Comparison of ENCODE assay signal across 17 cellular contexts in genomic region chr10:79358811-79359210, GRCh38. TPM values are rescaled to one million over a fixed set of nuclear protein-coding genes. Genes with fewer than 3 reads are reported as not detected.
DNase-seq lines count a peak whose midpoint lies in the region; ATAC-seq and TF ChIP-seq lines count a peak whose summit lies in the region.
"Had no signal": no experiment of that assay in that cellular context is flagged by ENCODE, and none has a peak within 500 bp of the region (broad histone marks: within the 10 kb centered on the region; RNA-seq: fewer than 3 reads in every experiment).

No MANE protein-coding gene starts in this region.

- peak overlapping the region in 1 of 2 donors; percentile 56 for H3K9ac ChIP-seq in mucosa of rectum (ENCODE audit: low read depth in 1 of 2, low read length in 2 of 2)

- H3K27me3 ChIP-seq in Caco-2 (replicated peaks; ENCODE audit: control insufficient read depth, insufficient read depth, low read length) (no peaks in the 10 kb centered on the region), mucosa of rectum (ENCODE audit: control insufficient read depth in 2 of 2, insufficient read depth in 2 of 2, low read length in 2 of 2) (no peaks in the 10 kb centered on the region), A673 (replicated peaks; ENCODE audit: insufficient read depth, low read depth, low read length, poor library complexity) (no peaks in the 10 kb centered on the region)

- H3K36me3 Mint-ChIP-seq in Caco-2 (ENCODE audit: insufficient read depth, unreplicated experiment) = peaks cover 35% of the 10 kb centered on the region

- peak overlapping the region; percentile 61 for H3K27ac Mint-ChIP-seq in Caco-2 (ENCODE audit: unreplicated experiment)
- H3K27ac Mint-ChIP-seq: activated CD4-positive, alpha-beta T cell treated with anti-CD3 and anti-CD28 coated beads for 36 hours; activated T-helper 1 cell treated with anti-CD3 and anti-CD28 coated beads, Interleukin-12 subunit alpha, Interleukin-12 subunit beta, Interleukin-2, Interleukin-4 antibody, amounts not matched to agents 30 ng/mL and 10 ng/mL and 1 ng/mL, durations not matched to agents 14 hours and 24 hours and 36 hours had no signal

- CTCF ChIA-PET in Caco-2 (lab: Charles Lee) (interaction anchor here (0.6 to 2.2 kb wide), 6 partner anchors 11 to 300 kb away, joined by 3 to 10 read pairs (median 4); no protein-coding TSS in a partner anchor), A673 (lab: Charles Lee) (no interaction called here)

- H3K9me3 ChIP-seq in Caco-2 (no peaks in the 10 kb centered on the region), mucosa of rectum (ENCODE audit: control insufficient read depth in 2 of 2, low read length in 2 of 2) (no peaks in the 10 kb centered on the region), A673 (ENCODE audit: low read depth, low read length, poor library complexity, severe bottlenecking) (no peaks in the 10 kb centered on the region)
- H3K9me3 ChIP-seq: prostate gland had no signal

- peaks cover 8% of the 10 kb centered on the region for H3K4me1 Mint-ChIP-seq in Caco-2 (ENCODE audit: low read depth, unreplicated experiment)

- H3K4me1 ChIP-seq in Caco-2 (peaks cover 22% of the 10 kb centered on the region), mucosa of rectum (ENCODE audit: control insufficient read depth in 2 of 2, insufficient read depth in 2 of 2, low read length in 2 of 2) (peaks cover 10 to 11% of the 10 kb centered on the region in 2 donors), A673 (ENCODE audit: insufficient read depth, low read length, poor library complexity, severe bottlenecking) (no peaks in the 10 kb centered on the region)
- H3K4me1 ChIP-seq: prostate gland had no signal

- TF ChIP-seq CTCF in Caco-2 (IDR thresholded peaks at IDR 0.05; ENCODE audit: insufficient read depth in 1 of 2, low read depth in 1 of 2, low read length in 1 of 2, severe bottlenecking in 1 of 2, unreplicated experiment in 1 of 2) (no peak), A673 (conservative IDR thresholded peaks at IDR 0.05; ENCODE audit: low read depth, low read length) (no peak)

- no peaks in the 10 kb centered on the region for H3K9me3 Mint-ChIP-seq in Caco-2 (ENCODE audit: unreplicated experiment)
- H3K9me3 Mint-ChIP-seq: activated T-helper 1 cell treated with anti-CD3 and anti-CD28 coated beads, Interleukin-12 subunit alpha, Interleukin-12 subunit beta, Interleukin-2, Interleukin-4 antibody, amounts not matched to agents 30 ng/mL and 10 ng/mL and 1 ng/mL, durations not matched to agents 14 hours and 24 hours and 36 hours had no signal

- H3K27ac ChIP-seq in mucosa of rectum (ENCODE audit: low read depth in 2 of 2, low read length in 2 of 2) (peak overlapping the region; percentile 71 to 80), A673 (ENCODE audit: low read depth, low read length, poor library complexity, severe bottlenecking) (no peak overlapping the region)
- H3K27ac ChIP-seq: prostate gland had no signal

- no peaks in the 10 kb centered on the region for H3K27me3 Mint-ChIP-seq in Caco-2 (ENCODE audit: insufficient read depth, unreplicated experiment)
- H3K27me3 Mint-ChIP-seq: activated CD4-positive, alpha-beta T cell treated with anti-CD3 and anti-CD28 coated beads for 36 hours had no signal

- H3K36me3 ChIP-seq in Caco-2 (ENCODE audit: control insufficient read depth, insufficient read depth, low read length) (peaks cover 5% of the 10 kb centered on the region; the same call in 1 of the 2 replicates), mucosa of rectum (ENCODE audit: control insufficient read depth in 2 of 2, insufficient read depth in 2 of 2, low read length in 2 of 2) (peaks cover 16 to 22% of the 10 kb centered on the region in 2 donors), A673 (ENCODE audit: insufficient read depth, low read length, poor library complexity, severe bottlenecking) (peaks cover 23% of the 10 kb centered on the region)

- no peak overlapping the region for H3K4me3 Mint-ChIP-seq in Caco-2 (ENCODE audit: unreplicated experiment)
- H3K4me3 Mint-ChIP-seq: activated CD4-positive, alpha-beta T cell treated with anti-CD3 and anti-CD28 coated beads for 36 hours; activated T-helper 1 cell treated with anti-CD3 and anti-CD28 coated beads, Interleukin-12 subunit alpha, Interleukin-12 subunit beta, Interleukin-2, Interleukin-4 antibody, amounts not matched to agents 30 ng/mL and 10 ng/mL and 1 ng/mL, durations not matched to agents 14 hours and 24 hours and 36 hours had no signal

- POLR2A ChIA-PET in Caco-2 (lab: Charles Lee) (interaction anchor here (0.6 to 1.3 kb wide), 4 partner anchors 11 to 116 kb away, joined by 3 to 8 read pairs (median 4); partner anchors contain the start of gene PPIF), A673 (lab: Charles Lee; ENCODE audit: low non-redundant PET) (no interaction called here)

- intact Hi-C loops in Caco-2 (cut with micrococcal nuclease; ENCODE audit: unreplicated experiment) (loop anchor here (2.0 kb wide), 1 partner anchor 16 kb away; no protein-coding TSS in a partner anchor), A673 (cut with micrococcal nuclease; ENCODE audit: unreplicated experiment) (no loop called here)

- DNase-seq in Caco-2 = peak; percentile 87 to 91
- peak; percentile 55 for DNase-seq in NCI-H69 (lab: John Stamatoyannopoulos, UW)
- DNase-seq in medulla oblongata (ENCODE audit: extremely low spot score) = no peak
- DNase-seq in A673 (ENCODE audit: low spot score) = no peak
- no peak for DNase-seq in occipital lobe (lab: John Stamatoyannopoulos, UW)
- no peak for DNase-seq in germinal center (ENCODE audit: low spot score)
- DNase-seq: activated CD4-positive, alpha-beta T cell treated with anti-CD3 and anti-CD28 coated beads for 36 hours; AML-193; NCI-H2171 treated with DMSO at 0.1 percent for 48 hours; RPMI8226; stimulated activated CD4-positive, alpha-beta T cell treated with anti-CD3 and anti-CD28 coated beads, Interleukin-4, amount 100 ng/mL, for 1 hour; stimulated activated naive CD4-positive, alpha-beta T cell; T-helper 2 cell had no signal

- BruUV-seq in Caco-2 (replicated peaks; lab: Mats Ljungman, UMichigan) (no TSS peak), A673 (replicated peaks; lab: Mats Ljungman, UMichigan) (no TSS peak)

- H3K4me3 ChIP-seq in Caco-2 (ENCODE audit: low read depth, low read length) (no peak overlapping the region), mucosa of rectum (ENCODE audit: low read length in 2 of 2) (peak overlapping the region in 1 of 2 donors; percentile 44), A673 (ENCODE audit: low read depth, low read length, poor library complexity, severe bottlenecking) (no peak overlapping the region)
- H3K4me3 ChIP-seq: prostate gland had no signal

- peak; percentile 46 for ATAC-seq in GM21576 (IDR thresholded peaks at IDR 0.05; ENCODE audit: unreplicated experiment)
- ATAC-seq: activated CD4-positive, alpha-beta T cell treated with anti-CD3 and anti-CD28 coated beads for 36 hours had no signal

RNA-seq across cellular contexts. Expression of gene PPIF, which starts 11.5 kb away (rescaled TPM):
- total RNA-seq in Caco-2 (2022) (116 and 133 TPM in 2 replicates), A673 (2021) (133 and 160 TPM in 2 replicates), occipital lobe (5.8 TPM)

Comparison
In these comparisons a context has a peak if more than half of its experiments do, and no peak if none do; other contexts are left out.
1. DNase-seq: peak in Caco-2 (2 of 2) and NCI-H69 (single experiment); none in medulla oblongata (single experiment), A673 (single experiment), occipital lobe (single experiment) and germinal center (single experiment).
2. RNA of gene PPIF, which starts 11.5 kb away (total RNA-seq): 133 to 160 TPM in A673 and 116 to 133 TPM in Caco-2; 5.8 TPM in occipital lobe (single experiment); every median in the first group is over 10 times any median in the second.